1 cellular context compared by ENCODE assay signal in genomic region chr13:97301382-97302095, GRCh38.
TF ChIP-seq lines count a peak whose summit lies in the region.

No MANE protein-coding gene starts in this region.

TF ChIP-seq in SK-N-SH, 30 proteins besides CTCF, POLR2A, EP300 and RAD21:
- TF ChIP-seq RFX5 (IDR thresholded peaks at IDR 0.05; ENCODE audit: low read length) (peak; percentile 89), FOXM1 (IDR thresholded peaks at IDR 0.05; ENCODE audit: low read depth) (no peak)
